19 cellular contexts compared by ENCODE assay signal in genomic region chr15:86772369-86773059, GRCh38.
DNase-seq lines count a peak whose midpoint lies in the region; ATAC-seq, FAIRE-seq and TF ChIP-seq lines count a peak whose summit lies in the region.
"Had no signal": no experiment of that assay in that cellular context is flagged by ENCODE, and none has a peak within 500 bp of the region (broad histone marks: within the 10 kb centered on the region; RNA-seq: fewer than 3 reads in every experiment).

No MANE protein-coding gene starts in this region.

- TF ChIP-seq EP300 in HepG2 (IDR thresholded peaks at IDR 0.05; ENCODE audit: low read depth in 2 of 2, low read length in 2 of 2) = no peak
- TF ChIP-seq EP300 in HepG2 (CRISPR knock-in tag; IDR thresholded peaks at IDR 0.05; ENCODE audit: borderline replicate concordance) = no peak

- no peaks in the 10 kb centered on the region for H3K27me3 Mint-ChIP-seq in progenitor cell of endocrine pancreas
- H3K27me3 Mint-ChIP-seq: B cell, IgD-negative memory B cell had no signal

- no TSS peak for BruUV-seq in HepG2 (replicated peaks; lab: Mats Ljungman, UMichigan)

- H3K9me3 Mint-ChIP-seq in progenitor cell of endocrine pancreas (ENCODE audit: low read depth) = no peaks in the 10 kb centered on the region
- H3K9me3 Mint-ChIP-seq: H9 had no signal

- DNase-seq in Peyer's patch (peak in 1 of 3 donors; percentile 60), fibroblast of lung (ENCODE audit: low read depth in 2 of 2) (peak; percentile 1 to 36), HepG2 (ENCODE audit: low spot score) (no peak), small intestine (peak; percentile 96), progenitor cell of endocrine pancreas (ENCODE audit: low spot score, unreplicated experiment) (no peak), HTR-8/SVneo (ENCODE audit: insufficient read length, low spot score) (no peak)
- no peak for DNase-seq in activated CD4-positive, alpha-beta T cell treated with anti-CD3 and anti-CD28 coated beads, Interleukin-2, amount 50 U/mL, for 4 hours
- DNase-seq: CD4-positive, alpha-beta memory T cell; H9; NCI-H187 treated with DMSO at 0.1 percent for 48 hours; NCI-H345; NCI-H69; NK-92 treated with Interleukin-12 subunit alpha and Interleukin-12 subunit beta, amount 100 ng/mL, for 24 hours; RPMI8226; SIG-M5 had no signal

- H3K36me3 Mint-ChIP-seq in progenitor cell of endocrine pancreas (ENCODE audit: insufficient read depth) = no peaks in the 10 kb centered on the region
- H3K36me3 Mint-ChIP-seq: CD4-positive, alpha-beta memory T cell; IgD-negative memory B cell had no signal

- H3K36me3 ChIP-seq in Peyer's patch (no peaks in the 10 kb centered on the region), fibroblast of lung (ENCODE audit: control insufficient read depth, insufficient read depth, low read length) (no peaks in the 10 kb centered on the region), HepG2 (replicated peaks in 1 of 2; ENCODE audit: control insufficient read depth in 1 of 2, insufficient read depth in 2 of 2, low read length in 2 of 2) (no peaks in the 10 kb centered on the region), small intestine (ENCODE audit: control insufficient read depth in 2 of 2, insufficient read depth in 2 of 2, low read length in 2 of 2) (no peaks in the 10 kb centered on the region)

- H3K4me1 ChIP-seq in Peyer's patch (peaks cover 0 to 5% (median 0%) of the 10 kb centered on the region in 4 donors), fibroblast of lung (ENCODE audit: control insufficient read depth, extremely low read depth, insufficient read depth, low read length) (no peaks in the 10 kb centered on the region), HepG2 (ENCODE audit: insufficient read depth, low read length) (no peaks in the 10 kb centered on the region), small intestine (ENCODE audit: control insufficient read depth in 2 of 2, insufficient read depth in 1 of 2, low read depth in 1 of 2, low read length in 1 of 2) (peaks cover 7 to 15% of the 10 kb centered on the region in 2 donors)

- no peak for TF ChIP-seq CTCF in Peyer's patch (IDR thresholded peaks at IDR 0.05)
- TF ChIP-seq CTCF in fibroblast of lung (conservative IDR thresholded peaks at IDR 0.05 in 1 of 2, IDR thresholded peaks at IDR 0.05 in 1 of 2; ENCODE audit: low read depth in 1 of 2, low read length in 2 of 2) = no peak
- TF ChIP-seq CTCF in HepG2 (CRISPR knock-in tag; IDR thresholded peaks at IDR 0.05) = no peak
- TF ChIP-seq CTCF in progenitor cell of endocrine pancreas (IDR thresholded peaks at IDR 0.05; ENCODE audit: unreplicated experiment) = no peak

- no peaks in the 10 kb centered on the region for H3K27me3 ChIP-seq in Peyer's patch
- H3K27me3 ChIP-seq in fibroblast of lung (ENCODE audit: control insufficient read depth, insufficient read depth, low read length) = no peaks in the 10 kb centered on the region
- H3K27me3 ChIP-seq in HepG2 (ENCODE audit: control insufficient read depth in 1 of 2, insufficient read depth in 2 of 2, low read length in 2 of 2) = no peaks in the 10 kb centered on the region
- H3K27me3 ChIP-seq in small intestine (ENCODE audit: control insufficient read depth in 2 of 2, insufficient read depth in 2 of 2, low read length in 2 of 2) = no peaks in the 10 kb centered on the region

- no peak overlapping the region for H2AFZ ChIP-seq in fibroblast of lung (ENCODE audit: low read length)
- no peak overlapping the region for H2AFZ ChIP-seq in HepG2 (ENCODE audit: low read length)

- H3K79me2 ChIP-seq in fibroblast of lung (ENCODE audit: control insufficient read depth, insufficient read depth, low read length) = no peaks in the 10 kb centered on the region
- H3K79me2 ChIP-seq in HepG2 (ENCODE audit: insufficient read depth, low read length) = no peaks in the 10 kb centered on the region

- in situ Hi-C loops in HepG2 (cut with HindIII; ENCODE audit: extremely low pct_ligation_motif_present, low pct_unique_long_range_greater_than_20kb) = no loop called here

- H3K4me1 Mint-ChIP-seq in progenitor cell of endocrine pancreas (ENCODE audit: low read depth) = no peaks in the 10 kb centered on the region
- H3K4me1 Mint-ChIP-seq: B cell; CD4-positive, alpha-beta memory T cell; H9; IgD-negative memory B cell had no signal

- H3K4me3 ChIP-seq in Peyer's patch (no peak overlapping the region), fibroblast of lung (replicated peaks in 1 of 4; ENCODE audit: control extremely low read depth in 1 of 4, insufficient read depth in 1 of 4, low read depth in 3 of 4, low read length in 4 of 4) (no peak overlapping the region), HepG2 (replicated peaks in 1 of 3; ENCODE audit: insufficient read depth in 1 of 3, low read depth in 2 of 3, low read length in 3 of 3) (no peak overlapping the region), small intestine (ENCODE audit: low read depth in 1 of 2, low read length in 2 of 2) (no peak overlapping the region)

- no peak overlapping the region for H3K9ac ChIP-seq in fibroblast of lung (ENCODE audit: insufficient read depth, low read length)
- no peak overlapping the region for H3K9ac ChIP-seq in HepG2 (ENCODE audit: insufficient read depth, low read depth, low read length)

- intact Hi-C loops in HepG2 (cut with micrococcal nuclease; ENCODE audit: unreplicated experiment) = no loop called here

- CTCF ChIA-PET in HepG2 (lab: Yijun Ruan, JAX; ENCODE audit: low intra/inter-chr PET ratio, low total read pairs) = no interaction called here

- no peaks in the 10 kb centered on the region for H4K20me1 ChIP-seq in fibroblast of lung (ENCODE audit: control insufficient read depth, extremely low read depth, insufficient read depth, low read length)
- H4K20me1 ChIP-seq in HepG2 (ENCODE audit: insufficient read depth, low read length) = no peaks in the 10 kb centered on the region

- H3K4me2 ChIP-seq in fibroblast of lung (ENCODE audit: extremely low read depth, insufficient read depth, low read length) = no peak overlapping the region
- H3K4me2 ChIP-seq in HepG2 (ENCODE audit: low read depth, low read length) = no peak overlapping the region

- FAIRE-seq in HepG2 (lab: Jason Lieb, UNC) (no peak), small intestine (lab: Jason Lieb, UNC) (peak; percentile 77), HTR-8/SVneo (lab: Jason Lieb, UNC) (no peak)
- FAIRE-seq: GM19239 had no signal

- 0% methylated on average over 3 of the region's 3 CpGs for WGBS in HepG2 (ENCODE audit: low lambda C conversion rate)
- 14 to 40% (median 23%) methylated on average over 3 of the region's 3 CpGs for WGBS in small intestine, 3 donors

- H3K27ac ChIP-seq in Peyer's patch (peak overlapping the region in 3 of 4 donors; percentile 32 to 82 (median 42)), fibroblast of lung (ENCODE audit: insufficient read depth, low read length) (no peak overlapping the region), HepG2 (ENCODE audit: extremely low read length, insufficient read depth, low read length) (no peak overlapping the region), small intestine (ENCODE audit: low read depth in 1 of 2, low read length in 1 of 2) (peak overlapping the region in 1 of 2 donors; percentile 61)

- no peak overlapping the region for H3K27ac Mint-ChIP-seq in progenitor cell of endocrine pancreas
- H3K27ac Mint-ChIP-seq: B cell; CD4-positive, alpha-beta memory T cell; H9; IgD-negative memory B cell had no signal

- ATAC-seq in HepG2 (no peak), GM19452 (IDR thresholded peaks at IDR 0.05; ENCODE audit: unreplicated experiment) (no peak)

- TF ChIP-seq POLR2A in Peyer's patch (IDR thresholded peaks at IDR 0.05) (no peak), HepG2 (IDR thresholded peaks at IDR 0.05; ENCODE audit: insufficient read depth in 1 of 2, low read depth in 2 of 2, low read length in 2 of 2) (no peak)

- POLR2A ChIA-PET in HepG2 (lab: Yijun Ruan, JAX) = no interaction called here

- TF ChIP-seq RAD21 in HepG2 (CRISPR knock-in tag; IDR thresholded peaks at IDR 0.05) = no peak

- H3K9me3 ChIP-seq in Peyer's patch (no peaks in the 10 kb centered on the region), fibroblast of lung (ENCODE audit: control insufficient read depth, insufficient read depth, low read depth, low read length) (no peaks in the 10 kb centered on the region), HepG2 (ENCODE audit: low read length) (peaks cover 84% of the 10 kb centered on the region), small intestine (ENCODE audit: control insufficient read depth, low read depth) (no peaks in the 10 kb centered on the region)

- H3K4me3 Mint-ChIP-seq in progenitor cell of endocrine pancreas (ENCODE audit: low read depth) = no peak overlapping the region
- H3K4me3 Mint-ChIP-seq: B cell; CD4-positive, alpha-beta memory T cell; H9; IgD-negative memory B cell had no signal

TF ChIP-seq in HepG2, 621 proteins besides CTCF, POLR2A, EP300 and RAD21 (continues in another document):
- TF ChIP-seq ZNF513 (CRISPR knock-in tag; conservative IDR thresholded peaks at IDR 0.05) (no peak), CEBPB (IDR thresholded peaks at IDR 0.05; ENCODE audit: borderline replicate concordance, low read depth, low read length) (0 out of 2 replicates have a peak, but pooled peaks have one; percentile 36)

Comparison
In these comparisons a context has a peak if more than half of its experiments do, and no peak if none do; other contexts are left out.
1. DNase-seq: peak in fibroblast of lung (2 of 2) and small intestine (single experiment); none in HepG2 (single experiment), progenitor cell of endocrine pancreas (single experiment), HTR-8/SVneo (single experiment) and activated CD4-positive, alpha-beta T cell treated with anti-CD3 and anti-CD28 coated beads, Interleukin-2, amount 50 U/mL, for 4 hours (0 of 2).
2. H3K27ac ChIP-seq: peak in Peyer's patch (3 of 4); none in fibroblast of lung (single experiment) and HepG2 (single experiment).